In genomic region chr6:87287251-87287650, GRCh38 we compare ENCODE assay signal across 19 cellular contexts. TPM values are rescaled to one million over a fixed set of nuclear protein-coding genes. Genes with fewer than 3 reads are reported as not detected.
"Had no signal": no experiment of that assay in that cellular context is flagged by ENCODE, and none has a peak within 500 bp of the region (broad histone marks: within the 10 kb centered on the region; RNA-seq: fewer than 3 reads in every experiment).

No MANE protein-coding gene starts in this region.

- H3K36me3 ChIP-seq: stomach, thoracic aorta, upper lobe of right lung, WERI-Rb-1 had no signal

- H3K4me1 ChIP-seq: psoas muscle, stomach, upper lobe of right lung had no signal

- DNase-seq: activated CD4-positive, alpha-beta memory T cell treated with anti-CD3 and anti-CD28 coated beads for 36 hours; activated gamma-delta T cell; activated T-cell treated with anti-CD3 and anti-CD28 coated beads, Interleukin-2, amount 50 U/mL, for 24 hours; amniotic stem cell; effector memory CD4-positive, alpha-beta T cell; hippocampal formation; mesendoderm; nucleus accumbens; psoas muscle; stimulated activated CD4-positive, alpha-beta T cell treated with anti-CD3 and anti-CD28 coated beads, Interleukin-2, amount 100 ng/mL, for 24 hours; stomach; upper lobe of right lung; WERI-Rb-1 had no signal

- H3K27me3 ChIP-seq: stomach had no signal

- H3K9me3 ChIP-seq: psoas muscle, stomach, thoracic aorta, upper lobe of right lung had no signal

- H3K27ac ChIP-seq: psoas muscle, stomach, thoracic aorta, upper lobe of right lung, WERI-Rb-1 had no signal

- H3K4me3 ChIP-seq: psoas muscle, stomach, thoracic aorta, upper lobe of right lung had no signal

RNA-seq across cellular contexts. Expression of gene GJB7, which starts 41.8 kb away (rescaled TPM):
- total RNA-seq: activated CD4-positive, alpha-beta memory T cell treated with anti-CD3 and anti-CD28 coated beads for 36 hours; activated naive CD4-positive, alpha-beta T cell treated with anti-CD3 and anti-CD28 coated beads, Interleukin-2, amount 50 U/mL, for 72 hours; epithelial cell of proximal tubule; liver; natural killer cell treated with Interleukin-12 subunit alpha and Interleukin-12 subunit beta and Interleukin-15 and Interleukin-18, amount 100 ng/mL, for 72 hours; psoas muscle; sciatic nerve; stomach; thoracic aorta; upper lobe of right lung had no signal
- polyA plus RNA-seq: psoas muscle had no signal

RNA-seq across cellular contexts. Expression of gene C6orf163, which starts 57.4 kb away (rescaled TPM):
- total RNA-seq: epithelial cell of proximal tubule had no signal
